In genomic region chr6:34252395-34252794, GRCh38 we compare ENCODE assay signal across 7 cellular contexts. TPM values are rescaled to one million over a fixed set of nuclear protein-coding genes. Genes with fewer than 3 reads are reported as not detected.
DNase-seq lines count a peak whose midpoint lies in the region; ATAC-seq, FAIRE-seq and TF ChIP-seq lines count a peak whose summit lies in the region.
"Not testable (repeated sequence)": the region's sequence is repeated elsewhere in the genome, so short reads cannot be mapped to it uniquely, and the experiment has no call there.

No MANE protein-coding gene starts in this region.

- not testable (repeated sequence) for TF ChIP-seq EP300 in K562 (IDR thresholded peaks at IDR 0.05; ENCODE audit: low read length)

- in situ Hi-C loops in KBM-7 (cut with MboI; ENCODE audit: low pct_unique_long_range_greater_than_20kb, low sequenced_read_pairs); K562 (cut with MboI): not testable (repeated sequence)

- POLR2A ChIA-PET in PC-3 (lab: Charles Lee; ENCODE audit: unreplicated experiment) = not testable (repeated sequence)
- POLR2A ChIA-PET in K562 (lab: Yijun Ruan, JAX) = interaction anchor here (0.9 kb wide), 1 partner anchor 162 kb away, joined by 3 read pairs; no protein-coding TSS in a partner anchor

- H3K27ac ChIP-seq in PC-3 (ENCODE audit: low read length); K562 (ENCODE audit: extremely low read depth, low read depth, low read length): not testable (repeated sequence)

- not testable (repeated sequence) for H4K20me1 ChIP-seq in PC-3 (ENCODE audit: low read length); K562 (replicated peaks; ENCODE audit: control insufficient read depth, insufficient read depth, low read length)

- peak overlapping the region; percentile 77 for H3K27ac Mint-ChIP-seq in stimulated activated naive B cell treated with anti-CD40 and anti-IgM and Interleukin-4, amounts not matched to agents 10 μg/mL and 1 μg/mL and 100 μg/mL, for 72 hours

- intact Hi-C loops in PC-3 (cut with micrococcal nuclease); K562 (cut with micrococcal nuclease): not testable (repeated sequence)

- not testable (repeated sequence) for H3K27me3 ChIP-seq in PC-3 (ENCODE audit: low read length); K562 (ENCODE audit: control insufficient read depth in 2 of 2, insufficient read depth in 2 of 2, low read length in 2 of 2)

- peak overlapping the region in 1 of 2 donors; percentile 25 for H3K4me3 Mint-ChIP-seq in stimulated activated naive B cell treated with anti-CD40 and anti-IgM and Interleukin-4, amounts not matched to agents 10 μg/mL and 1 μg/mL and 100 μg/mL, for 72 hours

- DNase-seq in DMS53 treated with DMSO at 0.1 percent for 48 hours (lab: John Stamatoyannopoulos, UW; ENCODE audit: unreplicated experiment) = peak; percentile 38
- DNase-seq in KBM-7 = peak; percentile 43
- DNase-seq in NCI-H146 treated with DMSO at 0.1 percent for 48 hours (lab: John Stamatoyannopoulos, UW; ENCODE audit: unreplicated experiment) = peak; percentile 76
- peak; percentile 78 for DNase-seq in NCI-H69 (lab: John Stamatoyannopoulos, UW)
- peak; percentile 40 for DNase-seq in PC-3
- DNase-seq in K562 (ENCODE audit: extremely low read depth in 1 of 4, low spot score in 3 of 4); stimulated activated naive B cell treated with anti-CD40 and anti-IgM and Interleukin-4, amounts not matched to agents 10 μg/mL and 1 μg/mL and 100 μg/mL, for 72 hours: not testable (repeated sequence)

- not testable (repeated sequence) for H3K9me3 ChIP-seq in PC-3 (ENCODE audit: low read length); K562 (replicated peaks; ENCODE audit: control insufficient read depth, insufficient read depth, low read depth, low read length)

- not testable (repeated sequence) for FAIRE-seq in K562 (lab: Jason Lieb, UNC)

- not testable (repeated sequence) for H3K36me3 ChIP-seq in PC-3 (ENCODE audit: low read depth, low read length); K562 (ENCODE audit: control insufficient read depth, insufficient read depth, low read length)

- peaks cover 23% of the 10 kb centered on the region for H3K4me1 ChIP-seq in PC-3 (ENCODE audit: insufficient read depth, low read length)
- H3K4me1 ChIP-seq in K562 (replicated peaks in 1 of 2; ENCODE audit: control insufficient read depth in 2 of 2, insufficient read depth in 2 of 2, low read length in 2 of 2) = peaks cover 18 to 26% of the 10 kb centered on the region in 2 experiments

- WGBS in K562 (ENCODE audit: insufficient coverage, low coverage, missing lambda C conversion rate) = 5% methylated on average over 2 of the region's 2 CpGs

- not testable (repeated sequence) for ATAC-seq in PC-3; K562; stimulated activated naive B cell treated with anti-CD40 and anti-IgM and Interleukin-4, amounts not matched to agents 10 μg/mL and 1 μg/mL and 100 μg/mL, for 72 hours (replicated peaks)

- H3K4me3 ChIP-seq in PC-3 (ENCODE audit: low read length); K562: not testable (repeated sequence)

- H3K9me2 ChIP-seq in PC-3 (replicated peaks; ENCODE audit: low read length) = not testable (repeated sequence)

- not testable (repeated sequence) for H3F3A ChIP-seq in PC-3 (ENCODE audit: low read length, unreplicated experiment)

- TF ChIP-seq RAD21 in K562 (CRISPR knock-in tag; conservative IDR thresholded peaks at IDR 0.05 in 1 of 2, IDR thresholded peaks at IDR 0.05 in 1 of 2) = 0 out of 4 replicates have a peak, but pooled peaks of 1 of the 2 experiments have one; percentile 10

- H3K4me1 Mint-ChIP-seq in stimulated activated naive B cell treated with anti-CD40 and anti-IgM and Interleukin-4, amounts not matched to agents 10 μg/mL and 1 μg/mL and 100 μg/mL, for 72 hours = peaks cover 20 to 39% of the 10 kb centered on the region in 2 donors

- H2AFZ ChIP-seq in PC-3 (ENCODE audit: low read length); K562 (ENCODE audit: low read depth, low read length): not testable (repeated sequence)

- 0 out of 2 replicates have a peak overlapping the region, but pooled peaks have one; percentile 34 for H3K4me2 ChIP-seq in PC-3 (ENCODE audit: low read length)
- H3K4me2 ChIP-seq in K562 (ENCODE audit: insufficient read depth, low read length) = not testable (repeated sequence)

- peaks cover 11% of the 10 kb centered on the region; the same call in 1 of the 2 replicates for H3K79me2 ChIP-seq in PC-3 (ENCODE audit: low read length)
- peaks cover 20% of the 10 kb centered on the region for H3K79me2 ChIP-seq in K562 (ENCODE audit: control insufficient read depth, insufficient read depth, low read length)

- not testable (repeated sequence) for H3K9me3 Mint-ChIP-seq in stimulated activated naive B cell treated with anti-CD40 and anti-IgM and Interleukin-4, amounts not matched to agents 10 μg/mL and 1 μg/mL and 100 μg/mL, for 72 hours

- not testable (repeated sequence) for H3K36me3 Mint-ChIP-seq in stimulated activated naive B cell treated with anti-CD40 and anti-IgM and Interleukin-4, amounts not matched to agents 10 μg/mL and 1 μg/mL and 100 μg/mL, for 72 hours

- H3K9me1 ChIP-seq in K562 (ENCODE audit: control insufficient read depth, insufficient read depth, low read length) = not testable (repeated sequence)

- CTCF ChIA-PET in PC-3 (lab: Charles Lee); K562 (lab: Yijun Ruan, JAX; ENCODE audit: low intra/inter-chr PET ratio): not testable (repeated sequence)

- not testable (repeated sequence) for TF ChIP-seq CTCF in PC-3 (conservative IDR thresholded peaks at IDR 0.05; ENCODE audit: low read depth, low read length); K562 (IDR thresholded peaks at IDR 0.05 in 2 of 3, conservative IDR thresholded peaks at IDR 0.05 in 1 of 3; ENCODE audit: insufficient read depth in 2 of 3, low read depth in 1 of 3, low read length in 3 of 3)

- not testable (repeated sequence) for H3K9ac ChIP-seq in PC-3 (ENCODE audit: low read length); K562 (ENCODE audit: insufficient read depth in 1 of 2, low read depth in 2 of 2, low read length in 2 of 2)

- not testable (repeated sequence) for H3K27me3 Mint-ChIP-seq in stimulated activated naive B cell treated with anti-CD40 and anti-IgM and Interleukin-4, amounts not matched to agents 10 μg/mL and 1 μg/mL and 100 μg/mL, for 72 hours

- not testable (repeated sequence) for TF ChIP-seq POLR2A in K562 (conservative IDR thresholded peaks at IDR 0.05)

- not testable (repeated sequence) for BruUV-seq in PC-3 (replicated peaks; lab: Mats Ljungman, UMichigan); K562 (replicated peaks; lab: Mats Ljungman, UMichigan)

TF ChIP-seq in K562, 482 proteins besides CTCF, POLR2A, EP300 and RAD21 (continues in another document):
- 0 out of 2 replicates have a peak, but pooled peaks have one; percentile 7 for TF ChIP-seq GATA2 (CRISPR knock-in tag; IDR thresholded peaks at IDR 0.05)

RNA-seq across cellular contexts. Expression of gene SMIM29, which starts 3.6 kb away (rescaled TPM):
- total RNA-seq in PC-3 (2014; rRNA removed) (25.8 and 26.8 TPM in 2 replicates), K562 (2014; rRNA removed) (31.8 and 42.1 TPM in 2 replicates), K562 (2014; rRNA removed; fragmentation: Illumina TruSeq; extraction: Trizol) (4.6 and 6.5 TPM in 2 replicates), K562 (2015; rRNA removed; fragmentation: Illumina TruSeq; extraction: Trizol) (18.2 and 21.9 TPM in 2 replicates), K562 (2021) (30.1 and 35.5 TPM in 2 replicates)
- total RNA-seq in K562 (2011; cell fraction: chromatin; rRNA removed; ENCODE audit: low replicate concordance) = 9.6 and 43.3 TPM in 2 replicates
- total RNA-seq in K562 (2011; cell fraction: nucleolus; rRNA removed) = 62.9 and 65.8 TPM in 2 replicates
- 33.6 and 43.7 TPM in 2 replicates for total RNA-seq in K562 (2011; cell fraction: nucleoplasm; rRNA removed)
- polyA plus RNA-seq in K562 (2011; rRNA removed) (29.1 and 74.4 TPM in 2 replicates), K562 (2014; fragmentation: Illumina TruSeq; extraction: Trizol) (20.9 and 39.0 TPM in 2 replicates), K562 (2014; fragmentation: Nextera tagmentation; extraction: Ambion mirVana) (10 to 100 TPM; 13.1 to 13.7 TPM), K562 (2014; rRNA removed) (34.9 and 36.7 TPM in 2 replicates)
- polyA plus RNA-seq in K562 (2011; cell fraction: cytosol; rRNA removed) = 106 and 151 TPM in 2 replicates
- polyA plus RNA-seq in K562 (2011; cell fraction: nucleus; rRNA removed) = 87.3 and 88.9 TPM in 2 replicates
- polyA plus RNA-seq in K562 (2012) = 43.9 and 73.7 TPM in 2 replicates
- 10.5 and 14.6 TPM in 2 replicates for polyA minus RNA-seq in K562 (2011; rRNA and poly(A)+ RNA removed)
- polyA minus RNA-seq in K562 (2011; cell fraction: cytosol; rRNA and poly(A)+ RNA removed) = 18.3 and 35.8 TPM in 2 replicates
- polyA minus RNA-seq in K562 (2011; cell fraction: nucleus; rRNA and poly(A)+ RNA removed) = 43.4 and 63.9 TPM in 2 replicates

RNA-seq across cellular contexts. Expression of gene HMGA1, which starts 15.7 kb away (rescaled TPM):
- total RNA-seq in PC-3 (2014; rRNA removed) (1,115 and 1,441 TPM in 2 replicates), K562 (2014; rRNA removed) (1,004 and 1,256 TPM in 2 replicates), K562 (2014; rRNA removed; fragmentation: Illumina TruSeq; extraction: Trizol) (270 and 326 TPM in 2 replicates), K562 (2015; rRNA removed; fragmentation: Illumina TruSeq; extraction: Trizol) (594 and 609 TPM in 2 replicates), K562 (2021) (1,947 and 1,950 TPM in 2 replicates)
- total RNA-seq in K562 (2011; cell fraction: chromatin; rRNA removed; ENCODE audit: low replicate concordance) = 30.6 and 67.6 TPM in 2 replicates
- 97.4 and 98.8 TPM in 2 replicates for total RNA-seq in K562 (2011; cell fraction: nucleolus; rRNA removed)
- total RNA-seq in K562 (2011; cell fraction: nucleoplasm; rRNA removed) = 112 and 202 TPM in 2 replicates
- polyA plus RNA-seq in K562 (2011; rRNA removed) (205 and 451 TPM in 2 replicates), K562 (2014; fragmentation: Illumina TruSeq; extraction: Trizol) (1,608 and 1,897 TPM in 2 replicates), K562 (2014; fragmentation: Nextera tagmentation; extraction: Ambion mirVana) (10 to 100 TPM; 27.8 to 58.8 TPM), K562 (2014; rRNA removed) (1,026 and 1,125 TPM in 2 replicates)
- polyA plus RNA-seq in K562 (2011; cell fraction: cytosol; rRNA removed) = 348 and 767 TPM in 2 replicates
- polyA plus RNA-seq in K562 (2011; cell fraction: nucleus; rRNA removed) = 229 and 367 TPM in 2 replicates
- polyA plus RNA-seq in K562 (2012) = 830 and 1,263 TPM in 2 replicates
- 66.3 and 71.3 TPM in 2 replicates for polyA minus RNA-seq in K562 (2011; rRNA and poly(A)+ RNA removed)
- polyA minus RNA-seq in K562 (2011; cell fraction: cytosol; rRNA and poly(A)+ RNA removed) = 364 and 449 TPM in 2 replicates
- polyA minus RNA-seq in K562 (2011; cell fraction: nucleus; rRNA and poly(A)+ RNA removed) = 49.0 and 60.6 TPM in 2 replicates
